Comparison of ENCODE assay signal across 27 cellular contexts in the genomic region with DNA sequence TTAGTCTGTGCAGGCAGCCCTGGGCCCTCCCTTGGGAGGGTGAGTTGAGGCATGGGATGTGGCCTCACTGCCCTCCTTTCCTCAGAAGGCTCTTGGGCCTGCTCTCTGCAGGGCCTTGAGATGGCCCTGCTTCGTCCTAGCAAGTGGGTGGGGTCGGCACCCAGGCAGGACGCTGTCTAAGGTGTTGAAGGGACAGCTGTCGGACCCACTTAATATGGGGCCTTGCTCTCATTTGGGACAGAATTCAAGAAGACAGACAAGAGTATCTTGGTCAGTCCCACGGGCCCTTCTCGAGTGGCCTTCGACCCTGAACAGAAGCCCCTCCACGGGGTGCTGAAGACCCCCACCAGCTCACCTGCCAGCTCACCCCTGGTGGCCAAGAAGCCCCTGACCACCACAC. TPM values are rescaled to one million over a fixed set of nuclear protein-coding genes. Genes with fewer than 3 reads are reported as not detected.
DNase-seq lines count a peak whose midpoint lies in the region; ATAC-seq and TF ChIP-seq lines count a peak whose summit lies in the region.
"Had no signal": no experiment of that assay in that cellular context is flagged by ENCODE, and none has a peak within 500 bp of the region (broad histone marks: within the 10 kb centered on the region; RNA-seq: fewer than 3 reads in every experiment).

No MANE protein-coding gene starts in this region.

- H3K9me3 Mint-ChIP-seq in GM23338 (no peaks in the 10 kb centered on the region), progenitor cell of endocrine pancreas (ENCODE audit: low read depth) (no peaks in the 10 kb centered on the region)

- H3K27ac ChIP-seq in GM23338 (ENCODE audit: low read depth) (0 out of 2 replicates have a peak overlapping the region, but pooled peaks have one; percentile 2), RWPE2 (ENCODE audit: poor library complexity, severe bottlenecking) (no peak overlapping the region), gastroesophageal sphincter (no peak overlapping the region), trophoblast cell (ENCODE audit: low read depth, low read length) (no peak overlapping the region)
- H3K27ac ChIP-seq: C4-2B, HL-60, SJSA1 had no signal

- H3K9me3 ChIP-seq in RWPE2 (ENCODE audit: severe bottlenecking) (no peaks in the 10 kb centered on the region), gastroesophageal sphincter (no peaks in the 10 kb centered on the region), trophoblast cell (ENCODE audit: insufficient read depth, low read depth, low read length) (peaks cover 5% of the 10 kb centered on the region)

- no peak overlapping the region for H3K4ac ChIP-seq in trophoblast cell (ENCODE audit: low read depth, low read length)

- DNase-seq in GM23338 (ENCODE audit: low spot score) (no peak), RWPE2 (ENCODE audit: low spot score) (no peak), trophoblast cell (no peak), progenitor cell of endocrine pancreas (ENCODE audit: low spot score, unreplicated experiment) (no peak), dedifferentiated amniotic fluid mesenchymal stem cell (ENCODE audit: extremely low spot score) (no peak)
- no peak for DNase-seq in stimulated activated CD4-positive, alpha-beta T cell treated with anti-CD3 and anti-CD28 coated beads, Interleukin-1b, Interleukin-23, amount 100 ng/mL, for 48 hours
- DNase-seq: CD8-positive, alpha-beta T cell; DMS79 treated with DMSO at 0.1 percent for 48 hours; GF-D8; Karpas-422; NCI-H1092; NCI-H1417 treated with DMSO at 0.1 percent for 48 hours; NCI-H1694 treated with DMSO at 0.1 percent for 48 hours; NCI-H2081; NCI-H2171; NCI-H345; NCI-H524; NCI-H748 treated with DMSO at 0.1 percent for 48 hours; PC-3; Right ventricle myocardium superior had no signal

- H3K27me3 Mint-ChIP-seq in GM23338 (ENCODE audit: insufficient read depth, low read depth, poor library complexity) (peaks cover 8% of the 10 kb centered on the region), progenitor cell of endocrine pancreas (no peaks in the 10 kb centered on the region)
- H3K27me3 Mint-ChIP-seq: B cell had no signal

- no peaks in the 10 kb centered on the region for H3K27me3 ChIP-seq in GM23338 (ENCODE audit: insufficient read depth)
- H3K27me3 ChIP-seq in RWPE2 (ENCODE audit: insufficient read depth, poor library complexity, severe bottlenecking): no peaks in the 10 kb centered on the region
- H3K27me3 ChIP-seq in gastroesophageal sphincter: no peaks in the 10 kb centered on the region
- H3K27me3 ChIP-seq in trophoblast cell (ENCODE audit: insufficient read depth, low read length): no peaks in the 10 kb centered on the region
- H3K27me3 ChIP-seq: SJSA1 had no signal

- H3K4me3 Mint-ChIP-seq in GM23338 (no peak overlapping the region), progenitor cell of endocrine pancreas (ENCODE audit: low read depth) (no peak overlapping the region)
- H3K4me3 Mint-ChIP-seq: B cell; CD8-positive, alpha-beta T cell had no signal

- no peaks in the 10 kb centered on the region; the same call in 1 of the 2 replicates for H3F3A ChIP-seq in GM23338 (replicated peaks; ENCODE audit: low read depth)

- no peak overlapping the region for H3K18ac ChIP-seq in trophoblast cell (ENCODE audit: low read length)

- H3K36me3 ChIP-seq in GM23338 (ENCODE audit: insufficient read depth): peaks cover 15% of the 10 kb centered on the region
- H3K36me3 ChIP-seq in RWPE2 (ENCODE audit: low read depth): peaks cover 74% of the 10 kb centered on the region
- H3K36me3 ChIP-seq in gastroesophageal sphincter: peaks cover 0 to 90% of the 10 kb centered on the region in 2 donors
- H3K36me3 ChIP-seq in trophoblast cell (ENCODE audit: control insufficient read depth in 1 of 2, insufficient read depth in 2 of 2, low read length in 2 of 2): peaks cover 40 to 57% of the 10 kb centered on the region in 2 experiments

- no peak overlapping the region for H2BK5ac ChIP-seq in trophoblast cell (ENCODE audit: low read depth, low read length, poor library complexity)

- H3K4me3 ChIP-seq in GM23338: no peak overlapping the region
- H3K4me3 ChIP-seq in RWPE2 (ENCODE audit: severe bottlenecking): no peak overlapping the region
- no peak overlapping the region for H3K4me3 ChIP-seq in gastroesophageal sphincter
- peak overlapping the region; percentile 13 for H3K4me3 ChIP-seq in trophoblast cell (ENCODE audit: low read depth, low read length)
- H3K4me3 ChIP-seq: SJSA1 had no signal

- H3K79me2 ChIP-seq in GM23338 (replicated peaks; ENCODE audit: insufficient read depth) (no peaks in the 10 kb centered on the region), trophoblast cell (ENCODE audit: control insufficient read depth, insufficient read depth, low read length, poor library complexity) (no peaks in the 10 kb centered on the region)

- no peak overlapping the region for H4K8ac ChIP-seq in trophoblast cell (ENCODE audit: low read depth, low read length)

- H3K9ac ChIP-seq in trophoblast cell (ENCODE audit: low read length): no peak overlapping the region

- TF ChIP-seq EP300 in gastroesophageal sphincter (IDR thresholded peaks at IDR 0.05): no peak

- H3K23ac ChIP-seq in trophoblast cell (ENCODE audit: low read length): no peak overlapping the region

- no peak for TF ChIP-seq CTCF in GM23338 (conservative IDR thresholded peaks at IDR 0.05; ENCODE audit: low read depth in 2 of 2)
- no peak for TF ChIP-seq CTCF in RWPE2 (IDR thresholded peaks at IDR 0.05; ENCODE audit: poor library complexity, severe bottlenecking)
- TF ChIP-seq CTCF in gastroesophageal sphincter (IDR thresholded peaks at IDR 0.05): no peak
- no peak for TF ChIP-seq CTCF in progenitor cell of endocrine pancreas (IDR thresholded peaks at IDR 0.05; ENCODE audit: unreplicated experiment)

- H3K4me2 ChIP-seq in GM23338: no peak overlapping the region
- H3K4me2 ChIP-seq in trophoblast cell (ENCODE audit: low read length): no peak overlapping the region

- TF ChIP-seq POLR2A in gastroesophageal sphincter (IDR thresholded peaks at IDR 0.05): no peak

- H3K79me1 ChIP-seq in trophoblast cell (ENCODE audit: low read length): peaks cover 2% of the 10 kb centered on the region

- ATAC-seq in GM23338: no peak
- ATAC-seq in RWPE2 (ENCODE audit: low read depth): peak; percentile 40; the same call in 2 of the 3 replicates
- peak; percentile 16 for ATAC-seq in gastroesophageal sphincter
- no peak for ATAC-seq in HG02610 (IDR thresholded peaks at IDR 0.05; ENCODE audit: unreplicated experiment)
- ATAC-seq: CD8-positive, alpha-beta T cell; HCT116; PC-3 had no signal

- H2BK12ac ChIP-seq in trophoblast cell (ENCODE audit: low read length): no peak overlapping the region

- 88 to 100% methylated on average over 1 to 7 of the region's 8 CpGs for WGBS in gastroesophageal sphincter (ENCODE audit: low coverage in 1 of 2), 2 donors
- WGBS in trophoblast cell (ENCODE audit: extremely low coverage, insufficient coverage, insufficient read length): no CpG with 5 or more reads among the region's 8 CpGs

- H4K12ac ChIP-seq in trophoblast cell (ENCODE audit: low read depth, low read length): no peak overlapping the region

- H3K9me2 ChIP-seq in GM23338 (ENCODE audit: insufficient read depth): no peaks in the 10 kb centered on the region

- no peak overlapping the region for H2BK120ac ChIP-seq in trophoblast cell (ENCODE audit: insufficient read depth, low read length, poor library complexity)

- no peak overlapping the region for H4K91ac ChIP-seq in trophoblast cell (ENCODE audit: low read depth, low read length)

- H3K4me1 Mint-ChIP-seq in GM23338 (0 out of 3 replicates have a peak, but pooled peaks cover 2% of the 10 kb centered on the region), progenitor cell of endocrine pancreas (ENCODE audit: low read depth) (no peaks in the 10 kb centered on the region)

- H3K36me3 Mint-ChIP-seq in GM23338 (ENCODE audit: low read depth) (peaks cover 92% of the 10 kb centered on the region), progenitor cell of endocrine pancreas (ENCODE audit: insufficient read depth) (peaks cover 18% of the 10 kb centered on the region)

- H3K4me1 ChIP-seq in GM23338 (ENCODE audit: insufficient read depth) (no peaks in the 10 kb centered on the region), RWPE2 (ENCODE audit: insufficient read depth, poor library complexity, severe bottlenecking) (no peaks in the 10 kb centered on the region), gastroesophageal sphincter (no peaks in the 10 kb centered on the region), trophoblast cell (ENCODE audit: control insufficient read depth in 1 of 2, insufficient read depth in 2 of 2, low read length in 2 of 2) (peaks cover 5 to 10% of the 10 kb centered on the region in 2 experiments)

- no peak overlapping the region for H2AK5ac ChIP-seq in trophoblast cell (ENCODE audit: low read length)

- no peak overlapping the region for H3K27ac Mint-ChIP-seq in GM23338
- H3K27ac Mint-ChIP-seq in progenitor cell of endocrine pancreas: no peak overlapping the region
- H3K27ac Mint-ChIP-seq: B cell; CD8-positive, alpha-beta T cell had no signal

- peaks cover 7% of the 10 kb centered on the region for H4K20me1 ChIP-seq in GM23338 (replicated peaks; ENCODE audit: insufficient read depth)

- H2AFZ ChIP-seq in GM23338 (no peak overlapping the region), trophoblast cell (ENCODE audit: insufficient read depth, low read length, poor library complexity) (no peak overlapping the region)

- H3K14ac ChIP-seq in trophoblast cell (ENCODE audit: low read length): no peak overlapping the region

TF ChIP-seq in GM23338, 12 proteins besides CTCF, POLR2A, EP300 and RAD21 (continues in another document):
- no peak for TF ChIP-seq ZNF114 (CRISPR knock-in tag; IDR thresholded peaks at IDR 0.05)
- no peak for TF ChIP-seq ZNF331 (CRISPR knock-in tag; IDR thresholded peaks at IDR 0.05; ENCODE audit: low read depth)

RNA-seq across cellular contexts. Expression of gene PDXK, which starts 26.0 kb away (rescaled TPM):
- total RNA-seq in GM23338 (2014; rRNA removed; shearing (Covaris generic)): 56.7 and 66.3 TPM in 2 replicates
- 48.6 and 53.2 TPM in 2 replicates for polyA plus RNA-seq in GM23338 (2016; fragmentation: Nextera tagmentation; extraction: Ambion mirVana)
- total RNA-seq in gastroesophageal sphincter: 10 to 100 TPM; 24.4 to 42.2 (median 33.0) TPM
- polyA plus RNA-seq in trophoblast cell (2013): 70.9 and 73.5 TPM in 2 replicates
- total RNA-seq in progenitor cell of endocrine pancreas: 56.1 and 57.6 TPM in 2 replicates

RNA-seq across cellular contexts. Expression of gene RRP1B, which starts 33.6 kb away (rescaled TPM):
- 91.7 and 95.7 TPM in 2 replicates for total RNA-seq in GM23338 (2014; rRNA removed; shearing (Covaris generic))
- 54.0 and 54.8 TPM in 2 replicates for polyA plus RNA-seq in GM23338 (2016; fragmentation: Nextera tagmentation; extraction: Ambion mirVana)
- total RNA-seq in gastroesophageal sphincter (10 to 100 TPM; 17.8 to 23.7 (median 21.2) TPM), progenitor cell of endocrine pancreas (38.0 and 41.3 TPM in 2 replicates)
- polyA plus RNA-seq in trophoblast cell (2013): 14.3 and 14.8 TPM in 2 replicates

RNA-seq across cellular contexts. Expression of gene HSF2BP, which starts 33.7 kb away (rescaled TPM):
- total RNA-seq in GM23338 (2014; rRNA removed; shearing (Covaris generic)): 2.0 and 2.3 TPM in 2 replicates
- 0.78 and 0.82 TPM in 2 replicates for polyA plus RNA-seq in GM23338 (2016; fragmentation: Nextera tagmentation; extraction: Ambion mirVana)
- 1 to 10 TPM in 2 of 4 donors, under 1 TPM in 2; 0.40 to 2.4 (median 1.2) TPM for total RNA-seq in gastroesophageal sphincter
- 1.7 and 1.8 TPM in 2 replicates for polyA plus RNA-seq in trophoblast cell (2013)
- total RNA-seq in progenitor cell of endocrine pancreas: 2.0 and 2.2 TPM in 2 replicates
- total RNA-seq: Right ventricle myocardium superior had no signal

Comparison
In these comparisons a context has a peak if more than half of its experiments do, and no peak if none do; other contexts are left out.
1. ATAC-seq: peak in RWPE2 (single experiment) and gastroesophageal sphincter (single experiment); none in GM23338 (single experiment) and HG02610 (single experiment).